10 cellular contexts compared by ENCODE assay signal in the genomic region with DNA sequence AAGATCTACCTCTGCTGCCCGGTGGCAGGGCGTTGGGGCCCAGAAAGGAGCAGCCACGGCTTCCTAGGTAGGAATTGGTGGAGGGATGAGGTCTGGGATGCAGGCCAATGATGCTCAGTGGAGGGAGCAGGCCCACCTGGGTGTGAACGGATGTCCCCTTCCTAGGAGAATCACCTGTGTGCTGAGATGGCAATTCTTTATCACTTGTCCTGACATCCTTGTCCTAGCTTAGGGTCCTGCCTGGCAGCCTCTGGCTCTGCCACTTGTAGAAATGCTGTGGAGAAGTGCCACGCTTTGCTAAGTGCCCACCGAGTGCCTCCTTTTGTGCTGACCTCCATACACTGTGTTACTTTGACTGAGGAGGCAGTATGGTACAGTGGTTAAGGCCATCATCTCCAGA. TPM values are rescaled to one million over a fixed set of nuclear protein-coding genes. Genes with fewer than 3 reads are reported as not detected.
"Had no signal": no experiment of that assay in that cellular context is flagged by ENCODE, and none has a peak within 500 bp of the region (broad histone marks: within the 10 kb centered on the region; RNA-seq: fewer than 3 reads in every experiment).

No MANE protein-coding gene starts in this region.

- H3K9ac ChIP-seq: GM23248 had no signal

- DNase-seq: GM23248, GOT3, H7, HFFc6 had no signal

- H2AFZ ChIP-seq: GM23248 had no signal

- ATAC-seq: HCT116, HepG2 had no signal

- H3K36me3 ChIP-seq: HAP-1 had no signal

- H3K4me3 ChIP-seq: GM23248, HAP-1 had no signal

- H3K4me1 ChIP-seq: HAP-1 had no signal

- H3K27ac ChIP-seq: GM23248, HL-60 had no signal

- FAIRE-seq: HepG2 had no signal

- H3K9me3 ChIP-seq: HAP-1 had no signal

RNA-seq across cellular contexts. Expression of a gene that starts 12.8 kb away (rescaled TPM):
- total RNA-seq: GM23248, HepG2, HFFc6, HT1080 had no signal
- polyA plus RNA-seq: GM23248, HepG2, IgD-negative memory B cell had no signal
